1 cellular context compared by ENCODE assay signal in genomic region chr14:36553650-36554260, GRCh38.
TF ChIP-seq lines count a peak whose summit lies in the region.

No MANE protein-coding gene starts in this region.

TF ChIP-seq in H1, 55 proteins besides CTCF, POLR2A, EP300 and RAD21 (continued from another document):
- TF ChIP-seq GTF2F1 (IDR thresholded peaks at IDR 0.05; ENCODE audit: borderline replicate concordance, low read depth, low read length) (no peak), POU5F1 (IDR thresholded peaks at IDR 0.05; ENCODE audit: low read depth, low read length) (no peak), ZNF274 (IDR thresholded peaks at IDR 0.05; ENCODE audit: borderline replicate concordance, extremely low read depth, low read length) (no peak), NRF1 (IDR thresholded peaks at IDR 0.05; ENCODE audit: low read depth, low read length) (no peak)
TF ChIP-seq in H1: peak in this region for 0.
